Comparison of ENCODE assay signal across 8 cellular contexts in genomic region chr16:67660564-67661028, GRCh38. TPM values are rescaled to one million over a fixed set of nuclear protein-coding genes. Genes with fewer than 3 reads are reported as not detected.
DNase-seq lines count a peak whose midpoint lies in the region; ATAC-seq lines count a peak whose summit lies in the region.

PARD6A (plus strand) TSS chr16:67660960; CDS start chr16:67661039, 79 bp downstream.

- H3K27ac ChIP-seq in temporal lobe (ENCODE audit: low read depth, low read length), result peak within 1 kb of the TSS; percentile 98

- ATAC-seq in HG02610 (IDR thresholded peaks at IDR 0.05; ENCODE audit: unreplicated experiment), result peak; percentile 83

- H3K9me3 Mint-ChIP-seq in activated naive CD4-positive, alpha-beta T cell treated with anti-CD3 and anti-CD28 coated beads, Interleukin-2, amount 50 U/mL, for 24 hours, result no peaks in the 10 kb centered on the region

- H3K27me3 Mint-ChIP-seq in activated naive CD4-positive, alpha-beta T cell treated with anti-CD3 and anti-CD28 coated beads, Interleukin-2, amount 50 U/mL, for 24 hours, result no peaks in the 10 kb centered on the region

- H3K4me1 Mint-ChIP-seq in activated naive CD4-positive, alpha-beta T cell treated with anti-CD3 and anti-CD28 coated beads, Interleukin-2, amount 50 U/mL, for 24 hours, result peaks cover 17% of the 10 kb centered on the region

- H3K4me3 Mint-ChIP-seq in activated naive CD4-positive, alpha-beta T cell treated with anti-CD3 and anti-CD28 coated beads, Interleukin-2, amount 50 U/mL, for 24 hours, result peak within 1 kb of the TSS; percentile 93

- DNase-seq in GM03348 (ENCODE audit: low spot score) (peak; percentile 99), NCI-H1092 (lab: John Stamatoyannopoulos, UW) (peak; percentile 98), SKM-1 (lab: John Stamatoyannopoulos, UW; ENCODE audit: unreplicated experiment) (peak; percentile 86), globus pallidus (ENCODE audit: low spot score) (peak; percentile 97), occipital lobe (lab: John Stamatoyannopoulos, UW) (peak; percentile 97)

- peaks cover 2% of the 10 kb centered on the region for H3K36me3 Mint-ChIP-seq in activated naive CD4-positive, alpha-beta T cell treated with anti-CD3 and anti-CD28 coated beads, Interleukin-2, amount 50 U/mL, for 24 hours

- H3K27ac Mint-ChIP-seq in activated naive CD4-positive, alpha-beta T cell treated with anti-CD3 and anti-CD28 coated beads, Interleukin-2, amount 50 U/mL, for 24 hours, result peak within 1 kb of the TSS; percentile 93

RNA-seq across cellular contexts. Expression of gene PARD6A, which starts in this region (rescaled TPM):
- total RNA-seq in occipital lobe, result 8.3 TPM
- 5.2 TPM for total RNA-seq in temporal lobe

Comparison
In these comparisons a context has a peak if more than half of its experiments do, and no peak if none do; other contexts are left out.
1. Peak in every context shown above with its lines: DNase-seq, ATAC-seq and H3K27ac ChIP-seq.